In genomic region chr17:13521784-13522183, GRCh38 we compare ENCODE assay signal across 3 cellular contexts.
A peak's percentile ranks its signal among the peaks of the same experiment; 100 is the strongest.
TF ChIP-seq lines count a peak whose summit lies in the region.

No MANE protein-coding gene starts in this region.

TF ChIP-seq in SK-N-SH, 30 proteins besides CTCF, POLR2A, EP300 and RAD21 (continued from another document):
- TF ChIP-seq, protein P1, sequence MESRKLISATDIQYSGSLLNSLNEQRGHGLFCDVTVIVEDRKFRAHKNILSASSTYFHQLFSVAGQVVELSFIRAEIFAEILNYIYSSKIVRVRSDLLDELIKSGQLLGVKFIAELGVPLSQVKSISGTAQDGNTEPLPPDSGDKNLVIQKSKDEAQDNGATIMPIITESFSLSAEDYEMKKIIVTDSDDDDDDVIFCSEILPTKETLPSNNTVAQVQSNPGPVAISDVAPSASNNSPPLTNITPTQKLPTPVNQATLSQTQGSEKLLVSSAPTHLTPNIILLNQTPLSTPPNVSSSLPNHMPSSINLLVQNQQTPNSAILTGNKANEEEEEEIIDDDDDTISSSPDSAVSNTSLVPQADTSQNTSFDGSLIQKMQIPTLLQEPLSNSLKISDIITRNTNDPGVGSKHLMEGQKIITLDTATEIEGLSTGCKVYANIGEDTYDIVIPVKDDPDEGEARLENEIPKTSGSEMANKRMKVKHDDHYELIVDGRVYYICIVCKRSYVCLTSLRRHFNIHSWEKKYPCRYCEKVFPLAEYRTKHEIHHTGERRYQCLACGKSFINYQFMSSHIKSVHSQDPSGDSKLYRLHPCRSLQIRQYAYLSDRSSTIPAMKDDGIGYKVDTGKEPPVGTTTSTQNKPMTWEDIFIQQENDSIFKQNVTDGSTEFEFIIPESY (IDR thresholded peaks at IDR 0.05; ENCODE audit: borderline replicate concordance, low read depth): no peak
- no peak for TF ChIP-seq SIN3A (IDR thresholded peaks at IDR 0.05; ENCODE audit: borderline replicate concordance, low read depth, low read length)

TF ChIP-seq in SK-N-SH treated with all-trans-retinoic acid at 6 μM for 48 hours, 23 proteins besides CTCF, POLR2A, EP300 and RAD21 (continued from another document):
- TF ChIP-seq, protein P2, sequence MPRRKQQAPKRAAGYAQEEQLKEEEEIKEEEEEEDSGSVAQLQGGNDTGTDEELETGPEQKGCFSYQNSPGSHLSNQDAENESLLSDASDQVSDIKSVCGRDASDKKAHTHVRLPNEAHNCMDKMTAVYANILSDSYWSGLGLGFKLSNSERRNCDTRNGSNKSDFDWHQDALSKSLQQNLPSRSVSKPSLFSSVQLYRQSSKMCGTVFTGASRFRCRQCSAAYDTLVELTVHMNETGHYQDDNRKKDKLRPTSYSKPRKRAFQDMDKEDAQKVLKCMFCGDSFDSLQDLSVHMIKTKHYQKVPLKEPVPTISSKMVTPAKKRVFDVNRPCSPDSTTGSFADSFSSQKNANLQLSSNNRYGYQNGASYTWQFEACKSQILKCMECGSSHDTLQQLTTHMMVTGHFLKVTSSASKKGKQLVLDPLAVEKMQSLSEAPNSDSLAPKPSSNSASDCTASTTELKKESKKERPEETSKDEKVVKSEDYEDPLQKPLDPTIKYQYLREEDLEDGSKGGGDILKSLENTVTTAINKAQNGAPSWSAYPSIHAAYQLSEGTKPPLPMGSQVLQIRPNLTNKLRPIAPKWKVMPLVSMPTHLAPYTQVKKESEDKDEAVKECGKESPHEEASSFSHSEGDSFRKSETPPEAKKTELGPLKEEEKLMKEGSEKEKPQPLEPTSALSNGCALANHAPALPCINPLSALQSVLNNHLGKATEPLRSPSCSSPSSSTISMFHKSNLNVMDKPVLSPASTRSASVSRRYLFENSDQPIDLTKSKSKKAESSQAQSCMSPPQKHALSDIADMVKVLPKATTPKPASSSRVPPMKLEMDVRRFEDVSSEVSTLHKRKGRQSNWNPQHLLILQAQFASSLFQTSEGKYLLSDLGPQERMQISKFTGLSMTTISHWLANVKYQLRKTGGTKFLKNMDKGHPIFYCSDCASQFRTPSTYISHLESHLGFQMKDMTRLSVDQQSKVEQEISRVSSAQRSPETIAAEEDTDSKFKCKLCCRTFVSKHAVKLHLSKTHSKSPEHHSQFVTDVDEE (CRISPR knock-in tag; IDR thresholded peaks at IDR 0.05): no peak
- TF ChIP-seq ZFP3 (CRISPR knock-in tag; IDR thresholded peaks at IDR 0.05) (no peak), ZC3H10 (CRISPR knock-in tag; IDR thresholded peaks at IDR 0.05) (no peak), ESRRG (CRISPR knock-in tag; IDR thresholded peaks at IDR 0.05) (no peak), BACH2 (CRISPR knock-in tag; IDR thresholded peaks at IDR 0.05; ENCODE audit: borderline replicate concordance) (no peak)

TF ChIP-seq in K562, 482 proteins besides CTCF, POLR2A, EP300 and RAD21 (continued from another document and continues in another):
- TF ChIP-seq POLR2AphosphoS5 (IDR thresholded peaks at IDR 0.05; ENCODE audit: control insufficient read depth, insufficient read depth, low read depth, low read length) (peak; percentile 43; the same call in 1 of the 2 replicates), FOXK2 (conservative IDR thresholded peaks at IDR 0.05 in 1 of 2, IDR thresholded peaks at IDR 0.05 in 1 of 2; ENCODE audit: low read depth in 2 of 2) (peak in 1 of 2 experiments; percentile 20; a peak in 1 of 4 replicates), KLF10 (CRISPR knock-in tag; IDR thresholded peaks at IDR 0.05) (no peak), TEAD4 (IDR thresholded peaks at IDR 0.05; ENCODE audit: low read length) (peak; percentile 9; the same call in 1 of the 2 replicates), TEAD4 (CRISPR knock-in tag; IDR thresholded peaks at IDR 0.05; ENCODE audit: borderline replicate concordance) (no peak), POU5F1 (IDR thresholded peaks at IDR 0.05; ENCODE audit: borderline replicate concordance, low read depth, low read length, partially characterized antibody) (no peak), MNT (conservative IDR thresholded peaks at IDR 0.05) (peak in 1 of 2 experiments; percentile 10; a peak in 1 of 4 replicates), ATF1 (CRISPR knock-in tag; IDR thresholded peaks at IDR 0.05) (no peak), ATF1 (tag; IDR thresholded peaks at IDR 0.05) (peak; percentile 41; the same call in 1 of the 2 replicates), SNIP1 (IDR thresholded peaks at IDR 0.05; ENCODE audit: low read depth) (no peak), LCOR (CRISPR knock-in tag; IDR thresholded peaks at IDR 0.05) (peak; percentile 35; the same call in 1 of the 2 replicates), RBM14 (IDR thresholded peaks at IDR 0.05; ENCODE audit: borderline replicate concordance, insufficient read depth, low read depth, low read length) (no peak), TRIM25 (IDR thresholded peaks at IDR 0.05; ENCODE audit: borderline replicate concordance) (no peak), ILF3 (IDR thresholded peaks at IDR 0.05; ENCODE audit: borderline replicate concordance) (no peak), RHOXF2B (CRISPR knock-in tag; conservative IDR thresholded peaks at IDR 0.05) (no peak), MED1 (CRISPR knock-in tag; IDR thresholded peaks at IDR 0.05; ENCODE audit: borderline replicate concordance) (no peak), TAL1 (IDR thresholded peaks at IDR 0.05) (peak; percentile 55; the same call in 1 of the 2 replicates), SMARCA4 (IDR thresholded peaks at IDR 0.05) (peak; percentile 73), MBD2 (IDR thresholded peaks at IDR 0.05; ENCODE audit: borderline replicate concordance, low read depth) (no peak), HNRNPUL1 (IDR thresholded peaks at IDR 0.05; ENCODE audit: low read length) (no peak), TCF3 (CRISPR knock-in tag; IDR thresholded peaks at IDR 0.05) (peak; percentile 75), TSC22D4 (tag; IDR thresholded peaks at IDR 0.05) (no peak), CEBPB (tag; IDR thresholded peaks at IDR 0.05) (peak; percentile 31; the same call in 1 of the 2 replicates), CBFA2T2 (conservative IDR thresholded peaks at IDR 0.05) (peak; percentile 75), ZNF76 (CRISPR knock-in tag; IDR thresholded peaks at IDR 0.05; ENCODE audit: borderline replicate concordance) (no peak), RCOR1 (IDR thresholded peaks at IDR 0.05; ENCODE audit: borderline replicate concordance in 1 of 2, low read depth in 2 of 2, low read length in 2 of 2) (peak in 1 of 2 experiments; percentile 64; a peak in 1 of 4 replicates), DMBX1 (CRISPR knock-in tag; IDR thresholded peaks at IDR 0.05; ENCODE audit: borderline replicate concordance) (no peak), SNRNP70 (optimal IDR thresholded peaks at IDR 0.05; ENCODE audit: low read depth, low read length) (no peak), KLF16 (IDR thresholded peaks at IDR 0.05) (0 out of 2 replicates have a peak, but pooled peaks have one; percentile 34), PHTF2 (CRISPR knock-in tag; IDR thresholded peaks at IDR 0.05) (no peak), TEAD2 (tag; IDR thresholded peaks at IDR 0.05) (no peak), NCOA1 (IDR thresholded peaks at IDR 0.05; ENCODE audit: low read depth) (no peak), SMARCB1 (IDR thresholded peaks at IDR 0.05; ENCODE audit: insufficient read length, low read depth) (no peak), ZNF436 (CRISPR knock-in tag; IDR thresholded peaks at IDR 0.05) (no peak), GATAD2A (IDR thresholded peaks at IDR 0.05) (no peak), SLC30A9 (CRISPR knock-in tag; IDR thresholded peaks at IDR 0.05) (no peak), NCOR1 (IDR thresholded peaks at IDR 0.05) (peak; percentile 75), E2F8 (IDR thresholded peaks at IDR 0.05; ENCODE audit: low read depth, partially characterized antibody) (no peak)
- TF ChIP-seq, protein P3, sequence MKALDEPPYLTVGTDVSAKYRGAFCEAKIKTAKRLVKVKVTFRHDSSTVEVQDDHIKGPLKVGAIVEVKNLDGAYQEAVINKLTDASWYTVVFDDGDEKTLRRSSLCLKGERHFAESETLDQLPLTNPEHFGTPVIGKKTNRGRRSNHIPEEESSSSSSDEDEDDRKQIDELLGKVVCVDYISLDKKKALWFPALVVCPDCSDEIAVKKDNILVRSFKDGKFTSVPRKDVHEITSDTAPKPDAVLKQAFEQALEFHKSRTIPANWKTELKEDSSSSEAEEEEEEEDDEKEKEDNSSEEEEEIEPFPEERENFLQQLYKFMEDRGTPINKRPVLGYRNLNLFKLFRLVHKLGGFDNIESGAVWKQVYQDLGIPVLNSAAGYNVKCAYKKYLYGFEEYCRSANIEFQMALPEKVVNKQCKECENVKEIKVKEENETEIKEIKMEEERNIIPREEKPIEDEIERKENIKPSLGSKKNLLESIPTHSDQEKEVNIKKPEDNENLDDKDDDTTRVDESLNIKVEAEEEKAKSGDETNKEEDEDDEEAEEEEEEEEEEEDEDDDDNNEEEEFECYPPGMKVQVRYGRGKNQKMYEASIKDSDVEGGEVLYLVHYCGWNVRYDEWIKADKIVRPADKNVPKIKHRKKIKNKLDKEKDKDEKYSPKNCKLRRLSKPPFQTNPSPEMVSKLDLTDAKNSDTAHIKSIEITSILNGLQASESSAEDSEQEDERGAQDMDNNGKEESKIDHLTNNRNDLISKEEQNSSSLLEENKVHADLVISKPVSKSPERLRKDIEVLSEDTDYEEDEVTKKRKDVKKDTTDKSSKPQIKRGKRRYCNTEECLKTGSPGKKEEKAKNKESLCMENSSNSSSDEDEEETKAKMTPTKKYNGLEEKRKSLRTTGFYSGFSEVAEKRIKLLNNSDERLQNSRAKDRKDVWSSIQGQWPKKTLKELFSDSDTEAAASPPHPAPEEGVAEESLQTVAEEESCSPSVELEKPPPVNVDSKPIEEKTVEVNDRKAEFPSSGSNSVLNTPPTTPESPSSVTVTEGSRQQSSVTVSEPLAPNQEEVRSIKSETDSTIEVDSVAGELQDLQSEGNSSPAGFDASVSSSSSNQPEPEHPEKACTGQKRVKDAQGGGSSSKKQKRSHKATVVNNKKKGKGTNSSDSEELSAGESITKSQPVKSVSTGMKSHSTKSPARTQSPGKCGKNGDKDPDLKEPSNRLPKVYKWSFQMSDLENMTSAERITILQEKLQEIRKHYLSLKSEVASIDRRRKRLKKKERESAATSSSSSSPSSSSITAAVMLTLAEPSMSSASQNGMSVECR (CRISPR knock-in tag; IDR thresholded peaks at IDR 0.05): no peak
- TF ChIP-seq, protein P4, sequence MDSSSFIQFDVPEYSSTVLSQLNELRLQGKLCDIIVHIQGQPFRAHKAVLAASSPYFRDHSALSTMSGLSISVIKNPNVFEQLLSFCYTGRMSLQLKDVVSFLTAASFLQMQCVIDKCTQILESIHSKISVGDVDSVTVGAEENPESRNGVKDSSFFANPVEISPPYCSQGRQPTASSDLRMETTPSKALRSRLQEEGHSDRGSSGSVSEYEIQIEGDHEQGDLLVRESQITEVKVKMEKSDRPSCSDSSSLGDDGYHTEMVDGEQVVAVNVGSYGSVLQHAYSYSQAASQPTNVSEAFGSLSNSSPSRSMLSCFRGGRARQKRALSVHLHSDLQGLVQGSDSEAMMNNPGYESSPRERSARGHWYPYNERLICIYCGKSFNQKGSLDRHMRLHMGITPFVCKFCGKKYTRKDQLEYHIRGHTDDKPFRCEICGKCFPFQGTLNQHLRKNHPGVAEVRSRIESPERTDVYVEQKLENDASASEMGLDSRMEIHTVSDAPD (CRISPR knock-in tag; IDR thresholded peaks at IDR 0.05): no peak
- TF ChIP-seq, protein P5, sequence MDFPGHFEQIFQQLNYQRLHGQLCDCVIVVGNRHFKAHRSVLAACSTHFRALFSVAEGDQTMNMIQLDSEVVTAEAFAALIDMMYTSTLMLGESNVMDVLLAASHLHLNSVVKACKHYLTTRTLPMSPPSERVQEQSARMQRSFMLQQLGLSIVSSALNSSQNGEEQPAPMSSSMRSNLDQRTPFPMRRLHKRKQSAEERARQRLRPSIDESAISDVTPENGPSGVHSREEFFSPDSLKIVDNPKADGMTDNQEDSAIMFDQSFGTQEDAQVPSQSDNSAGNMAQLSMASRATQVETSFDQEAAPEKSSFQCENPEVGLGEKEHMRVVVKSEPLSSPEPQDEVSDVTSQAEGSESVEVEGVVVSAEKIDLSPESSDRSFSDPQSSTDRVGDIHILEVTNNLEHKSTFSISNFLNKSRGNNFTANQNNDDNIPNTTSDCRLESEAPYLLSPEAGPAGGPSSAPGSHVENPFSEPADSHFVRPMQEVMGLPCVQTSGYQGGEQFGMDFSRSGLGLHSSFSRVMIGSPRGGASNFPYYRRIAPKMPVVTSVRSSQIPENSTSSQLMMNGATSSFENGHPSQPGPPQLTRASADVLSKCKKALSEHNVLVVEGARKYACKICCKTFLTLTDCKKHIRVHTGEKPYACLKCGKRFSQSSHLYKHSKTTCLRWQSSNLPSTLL (IDR thresholded peaks at IDR 0.05): no peak
